2 cellular contexts compared by ENCODE assay signal in the genomic region with DNA sequence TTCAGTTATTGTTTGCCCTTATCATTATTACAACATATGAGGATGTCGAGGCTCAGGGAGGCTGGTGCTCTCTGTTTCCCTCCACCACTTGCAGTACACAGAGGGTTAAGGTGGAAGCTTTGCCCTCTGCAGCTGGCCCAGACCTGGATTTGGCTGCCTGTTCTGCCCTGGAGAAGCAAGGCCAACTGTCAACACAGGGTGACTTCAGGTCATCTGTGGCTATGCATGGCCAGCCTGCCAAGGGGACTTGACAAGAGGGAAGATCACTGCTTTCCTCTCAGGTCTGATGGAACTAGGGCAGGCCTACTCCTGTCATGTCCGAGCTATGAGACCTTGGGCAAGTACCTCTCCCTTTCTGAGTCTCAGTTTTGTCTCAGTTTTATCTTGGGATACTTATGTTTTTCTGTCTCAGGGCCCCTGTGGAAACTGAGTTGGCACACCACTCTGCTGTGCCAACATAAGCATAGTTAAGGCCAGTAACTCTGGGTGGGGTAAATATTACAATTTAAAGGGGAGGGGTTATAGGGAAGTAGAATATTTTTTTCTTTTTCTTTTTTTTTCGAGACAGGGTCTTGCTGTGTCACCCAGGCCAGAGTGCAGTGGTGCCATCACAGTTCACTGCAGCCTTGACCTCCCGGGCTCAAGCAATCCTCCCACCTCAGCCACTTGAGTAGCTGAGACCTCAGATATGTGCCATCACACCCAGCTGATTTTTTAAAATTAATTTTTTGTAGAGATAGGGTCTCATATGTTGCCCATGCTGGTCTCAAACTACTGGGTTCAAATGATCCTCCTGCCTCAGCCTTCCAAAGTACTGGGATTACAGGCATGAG.
TF ChIP-seq lines count a peak whose summit lies in the region.

No MANE protein-coding gene starts in this region.

TF ChIP-seq in K562, 482 proteins besides CTCF, POLR2A, EP300 and RAD21:
- TF ChIP-seq HIVEP1 (CRISPR knock-in tag; IDR thresholded peaks at IDR 0.05) (no peak), GTF2E2 (tag; IDR thresholded peaks at IDR 0.05) (no peak), ELF4 (CRISPR knock-in tag; IDR thresholded peaks at IDR 0.05) (no peak), CXXC5 (CRISPR knock-in tag; IDR thresholded peaks at IDR 0.05) (0 out of 2 replicates have a peak, but pooled peaks have one; percentile 3)

TF ChIP-seq in HepG2, 621 proteins besides CTCF, POLR2A, EP300 and RAD21 (continues in another document):
- TF ChIP-seq ZFX (CRISPR knock-in tag; IDR thresholded peaks at IDR 0.05; ENCODE audit: low read depth), result peak; percentile 64
- TF ChIP-seq JARID2 (CRISPR knock-in tag; IDR thresholded peaks at IDR 0.05; ENCODE audit: insufficient replicate concordance), result no peak
- TF ChIP-seq ZNF746 (CRISPR knock-in tag; IDR thresholded peaks at IDR 0.05), result 0 out of 2 replicates have a peak, but pooled peaks have one; percentile 27
- TF ChIP-seq FOSL2 (CRISPR knock-in tag; IDR thresholded peaks at IDR 0.05), result 0 out of 2 replicates have a peak, but pooled peaks have one; percentile 4
- TF ChIP-seq, protein P1, sequence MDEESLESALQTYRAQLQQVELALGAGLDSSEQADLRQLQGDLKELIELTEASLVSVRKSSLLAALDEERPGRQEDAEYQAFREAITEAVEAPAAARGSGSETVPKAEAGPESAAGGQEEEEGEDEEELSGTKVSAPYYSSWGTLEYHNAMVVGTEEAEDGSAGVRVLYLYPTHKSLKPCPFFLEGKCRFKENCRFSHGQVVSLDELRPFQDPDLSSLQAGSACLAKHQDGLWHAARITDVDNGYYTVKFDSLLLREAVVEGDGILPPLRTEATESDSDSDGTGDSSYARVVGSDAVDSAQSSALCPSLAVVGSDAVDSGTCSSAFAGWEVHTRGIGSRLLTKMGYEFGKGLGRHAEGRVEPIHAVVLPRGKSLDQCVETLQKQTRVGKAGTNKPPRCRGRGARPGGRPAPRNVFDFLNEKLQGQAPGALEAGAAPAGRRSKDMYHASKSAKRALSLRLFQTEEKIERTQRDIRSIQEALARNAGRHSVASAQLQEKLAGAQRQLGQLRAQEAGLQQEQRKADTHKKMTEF (CRISPR knock-in tag; IDR thresholded peaks at IDR 0.05), result no peak
- TF ChIP-seq, protein P2, sequence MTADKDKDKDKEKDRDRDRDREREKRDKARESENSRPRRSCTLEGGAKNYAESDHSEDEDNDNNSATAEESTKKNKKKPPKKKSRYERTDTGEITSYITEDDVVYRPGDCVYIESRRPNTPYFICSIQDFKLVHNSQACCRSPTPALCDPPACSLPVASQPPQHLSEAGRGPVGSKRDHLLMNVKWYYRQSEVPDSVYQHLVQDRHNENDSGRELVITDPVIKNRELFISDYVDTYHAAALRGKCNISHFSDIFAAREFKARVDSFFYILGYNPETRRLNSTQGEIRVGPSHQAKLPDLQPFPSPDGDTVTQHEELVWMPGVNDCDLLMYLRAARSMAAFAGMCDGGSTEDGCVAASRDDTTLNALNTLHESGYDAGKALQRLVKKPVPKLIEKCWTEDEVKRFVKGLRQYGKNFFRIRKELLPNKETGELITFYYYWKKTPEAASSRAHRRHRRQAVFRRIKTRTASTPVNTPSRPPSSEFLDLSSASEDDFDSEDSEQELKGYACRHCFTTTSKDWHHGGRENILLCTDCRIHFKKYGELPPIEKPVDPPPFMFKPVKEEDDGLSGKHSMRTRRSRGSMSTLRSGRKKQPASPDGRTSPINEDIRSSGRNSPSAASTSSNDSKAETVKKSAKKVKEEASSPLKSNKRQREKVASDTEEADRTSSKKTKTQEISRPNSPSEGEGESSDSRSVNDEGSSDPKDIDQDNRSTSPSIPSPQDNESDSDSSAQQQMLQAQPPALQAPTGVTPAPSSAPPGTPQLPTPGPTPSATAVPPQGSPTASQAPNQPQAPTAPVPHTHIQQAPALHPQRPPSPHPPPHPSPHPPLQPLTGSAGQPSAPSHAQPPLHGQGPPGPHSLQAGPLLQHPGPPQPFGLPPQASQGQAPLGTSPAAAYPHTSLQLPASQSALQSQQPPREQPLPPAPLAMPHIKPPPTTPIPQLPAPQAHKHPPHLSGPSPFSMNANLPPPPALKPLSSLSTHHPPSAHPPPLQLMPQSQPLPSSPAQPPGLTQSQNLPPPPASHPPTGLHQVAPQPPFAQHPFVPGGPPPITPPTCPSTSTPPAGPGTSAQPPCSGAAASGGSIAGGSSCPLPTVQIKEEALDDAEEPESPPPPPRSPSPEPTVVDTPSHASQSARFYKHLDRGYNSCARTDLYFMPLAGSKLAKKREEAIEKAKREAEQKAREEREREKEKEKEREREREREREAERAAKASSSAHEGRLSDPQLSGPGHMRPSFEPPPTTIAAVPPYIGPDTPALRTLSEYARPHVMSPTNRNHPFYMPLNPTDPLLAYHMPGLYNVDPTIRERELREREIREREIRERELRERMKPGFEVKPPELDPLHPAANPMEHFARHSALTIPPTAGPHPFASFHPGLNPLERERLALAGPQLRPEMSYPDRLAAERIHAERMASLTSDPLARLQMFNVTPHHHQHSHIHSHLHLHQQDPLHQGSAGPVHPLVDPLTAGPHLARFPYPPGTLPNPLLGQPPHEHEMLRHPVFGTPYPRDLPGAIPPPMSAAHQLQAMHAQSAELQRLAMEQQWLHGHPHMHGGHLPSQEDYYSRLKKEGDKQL (CRISPR knock-in tag; IDR thresholded peaks at IDR 0.05; ENCODE audit: low read depth), result 0 out of 2 replicates have a peak, but pooled peaks have one; percentile 22
- TF ChIP-seq, protein P3, sequence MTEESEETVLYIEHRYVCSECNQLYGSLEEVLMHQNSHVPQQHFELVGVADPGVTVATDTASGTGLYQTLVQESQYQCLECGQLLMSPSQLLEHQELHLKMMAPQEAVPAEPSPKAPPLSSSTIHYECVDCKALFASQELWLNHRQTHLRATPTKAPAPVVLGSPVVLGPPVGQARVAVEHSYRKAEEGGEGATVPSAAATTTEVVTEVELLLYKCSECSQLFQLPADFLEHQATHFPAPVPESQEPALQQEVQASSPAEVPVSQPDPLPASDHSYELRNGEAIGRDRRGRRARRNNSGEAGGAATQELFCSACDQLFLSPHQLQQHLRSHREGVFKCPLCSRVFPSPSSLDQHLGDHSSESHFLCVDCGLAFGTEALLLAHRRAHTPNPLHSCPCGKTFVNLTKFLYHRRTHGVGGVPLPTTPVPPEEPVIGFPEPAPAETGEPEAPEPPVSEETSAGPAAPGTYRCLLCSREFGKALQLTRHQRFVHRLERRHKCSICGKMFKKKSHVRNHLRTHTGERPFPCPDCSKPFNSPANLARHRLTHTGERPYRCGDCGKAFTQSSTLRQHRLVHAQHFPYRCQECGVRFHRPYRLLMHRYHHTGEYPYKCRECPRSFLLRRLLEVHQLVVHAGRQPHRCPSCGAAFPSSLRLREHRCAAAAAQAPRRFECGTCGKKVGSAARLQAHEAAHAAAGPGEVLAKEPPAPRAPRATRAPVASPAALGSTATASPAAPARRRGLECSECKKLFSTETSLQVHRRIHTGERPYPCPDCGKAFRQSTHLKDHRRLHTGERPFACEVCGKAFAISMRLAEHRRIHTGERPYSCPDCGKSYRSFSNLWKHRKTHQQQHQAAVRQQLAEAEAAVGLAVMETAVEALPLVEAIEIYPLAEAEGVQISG (CRISPR knock-in tag; IDR thresholded peaks at IDR 0.05), result peak; percentile 41; the same call in 1 of the 2 replicates
- TF ChIP-seq, protein P4, sequence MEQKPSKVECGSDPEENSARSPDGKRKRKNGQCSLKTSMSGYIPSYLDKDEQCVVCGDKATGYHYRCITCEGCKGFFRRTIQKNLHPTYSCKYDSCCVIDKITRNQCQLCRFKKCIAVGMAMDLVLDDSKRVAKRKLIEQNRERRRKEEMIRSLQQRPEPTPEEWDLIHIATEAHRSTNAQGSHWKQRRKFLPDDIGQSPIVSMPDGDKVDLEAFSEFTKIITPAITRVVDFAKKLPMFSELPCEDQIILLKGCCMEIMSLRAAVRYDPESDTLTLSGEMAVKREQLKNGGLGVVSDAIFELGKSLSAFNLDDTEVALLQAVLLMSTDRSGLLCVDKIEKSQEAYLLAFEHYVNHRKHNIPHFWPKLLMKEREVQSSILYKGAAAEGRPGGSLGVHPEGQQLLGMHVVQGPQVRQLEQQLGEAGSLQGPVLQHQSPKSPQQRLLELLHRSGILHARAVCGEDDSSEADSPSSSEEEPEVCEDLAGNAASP (CRISPR knock-in tag; IDR thresholded peaks at IDR 0.05; ENCODE audit: borderline replicate concordance), result peak; percentile 98
- TF ChIP-seq, protein P5, sequence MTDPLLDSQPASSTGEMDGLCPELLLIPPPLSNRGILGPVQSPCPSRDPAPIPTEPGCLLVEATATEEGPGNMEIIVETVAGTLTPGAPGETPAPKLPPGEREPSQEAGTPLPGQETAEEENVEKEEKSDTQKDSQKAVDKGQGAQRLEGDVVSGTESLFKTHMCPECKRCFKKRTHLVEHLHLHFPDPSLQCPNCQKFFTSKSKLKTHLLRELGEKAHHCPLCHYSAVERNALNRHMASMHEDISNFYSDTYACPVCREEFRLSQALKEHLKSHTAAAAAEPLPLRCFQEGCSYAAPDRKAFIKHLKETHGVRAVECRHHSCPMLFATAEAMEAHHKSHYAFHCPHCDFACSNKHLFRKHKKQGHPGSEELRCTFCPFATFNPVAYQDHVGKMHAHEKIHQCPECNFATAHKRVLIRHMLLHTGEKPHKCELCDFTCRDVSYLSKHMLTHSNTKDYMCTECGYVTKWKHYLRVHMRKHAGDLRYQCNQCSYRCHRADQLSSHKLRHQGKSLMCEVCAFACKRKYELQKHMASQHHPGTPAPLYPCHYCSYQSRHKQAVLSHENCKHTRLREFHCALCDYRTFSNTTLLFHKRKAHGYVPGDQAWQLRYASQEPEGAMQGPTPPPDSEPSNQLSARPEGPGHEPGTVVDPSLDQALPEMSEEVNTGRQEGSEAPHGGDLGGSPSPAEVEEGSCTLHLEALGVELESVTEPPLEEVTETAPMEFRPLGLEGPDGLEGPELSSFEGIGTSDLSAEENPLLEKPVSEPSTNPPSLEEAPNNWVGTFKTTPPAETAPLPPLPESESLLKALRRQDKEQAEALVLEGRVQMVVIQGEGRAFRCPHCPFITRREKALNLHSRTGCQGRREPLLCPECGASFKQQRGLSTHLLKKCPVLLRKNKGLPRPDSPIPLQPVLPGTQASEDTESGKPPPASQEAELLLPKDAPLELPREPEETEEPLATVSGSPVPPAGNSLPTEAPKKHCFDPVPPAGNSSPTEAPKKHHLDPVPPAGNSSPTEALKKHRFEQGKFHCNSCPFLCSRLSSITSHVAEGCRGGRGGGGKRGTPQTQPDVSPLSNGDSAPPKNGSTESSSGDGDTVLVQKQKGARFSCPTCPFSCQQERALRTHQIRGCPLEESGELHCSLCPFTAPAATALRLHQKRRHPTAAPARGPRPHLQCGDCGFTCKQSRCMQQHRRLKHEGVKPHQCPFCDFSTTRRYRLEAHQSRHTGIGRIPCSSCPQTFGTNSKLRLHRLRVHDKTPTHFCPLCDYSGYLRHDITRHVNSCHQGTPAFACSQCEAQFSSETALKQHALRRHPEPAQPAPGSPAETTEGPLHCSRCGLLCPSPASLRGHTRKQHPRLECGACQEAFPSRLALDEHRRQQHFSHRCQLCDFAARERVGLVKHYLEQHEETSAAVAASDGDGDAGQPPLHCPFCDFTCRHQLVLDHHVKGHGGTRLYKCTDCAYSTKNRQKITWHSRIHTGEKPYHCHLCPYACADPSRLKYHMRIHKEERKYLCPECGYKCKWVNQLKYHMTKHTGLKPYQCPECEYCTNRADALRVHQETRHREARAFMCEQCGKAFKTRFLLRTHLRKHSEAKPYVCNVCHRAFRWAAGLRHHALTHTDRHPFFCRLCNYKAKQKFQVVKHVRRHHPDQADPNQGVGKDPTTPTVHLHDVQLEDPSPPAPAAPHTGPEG (CRISPR knock-in tag; IDR thresholded peaks at IDR 0.05), result 0 out of 2 replicates have a peak, but pooled peaks have one; percentile 29
- peak; percentile 70 for TF ChIP-seq SALL1 (CRISPR knock-in tag; IDR thresholded peaks at IDR 0.05)
- TF ChIP-seq, protein P6, sequence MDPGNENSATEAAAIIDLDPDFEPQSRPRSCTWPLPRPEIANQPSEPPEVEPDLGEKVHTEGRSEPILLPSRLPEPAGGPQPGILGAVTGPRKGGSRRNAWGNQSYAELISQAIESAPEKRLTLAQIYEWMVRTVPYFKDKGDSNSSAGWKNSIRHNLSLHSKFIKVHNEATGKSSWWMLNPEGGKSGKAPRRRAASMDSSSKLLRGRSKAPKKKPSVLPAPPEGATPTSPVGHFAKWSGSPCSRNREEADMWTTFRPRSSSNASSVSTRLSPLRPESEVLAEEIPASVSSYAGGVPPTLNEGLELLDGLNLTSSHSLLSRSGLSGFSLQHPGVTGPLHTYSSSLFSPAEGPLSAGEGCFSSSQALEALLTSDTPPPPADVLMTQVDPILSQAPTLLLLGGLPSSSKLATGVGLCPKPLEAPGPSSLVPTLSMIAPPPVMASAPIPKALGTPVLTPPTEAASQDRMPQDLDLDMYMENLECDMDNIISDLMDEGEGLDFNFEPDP (CRISPR knock-in tag; conservative IDR thresholded peaks at IDR 0.05), result no peak
- no peak for TF ChIP-seq TBX2 (CRISPR knock-in tag; IDR thresholded peaks at IDR 0.05; ENCODE audit: borderline replicate concordance)
- TF ChIP-seq ATM (IDR thresholded peaks at IDR 0.05; ENCODE audit: borderline replicate concordance), result no peak
- TF ChIP-seq, protein P7, sequence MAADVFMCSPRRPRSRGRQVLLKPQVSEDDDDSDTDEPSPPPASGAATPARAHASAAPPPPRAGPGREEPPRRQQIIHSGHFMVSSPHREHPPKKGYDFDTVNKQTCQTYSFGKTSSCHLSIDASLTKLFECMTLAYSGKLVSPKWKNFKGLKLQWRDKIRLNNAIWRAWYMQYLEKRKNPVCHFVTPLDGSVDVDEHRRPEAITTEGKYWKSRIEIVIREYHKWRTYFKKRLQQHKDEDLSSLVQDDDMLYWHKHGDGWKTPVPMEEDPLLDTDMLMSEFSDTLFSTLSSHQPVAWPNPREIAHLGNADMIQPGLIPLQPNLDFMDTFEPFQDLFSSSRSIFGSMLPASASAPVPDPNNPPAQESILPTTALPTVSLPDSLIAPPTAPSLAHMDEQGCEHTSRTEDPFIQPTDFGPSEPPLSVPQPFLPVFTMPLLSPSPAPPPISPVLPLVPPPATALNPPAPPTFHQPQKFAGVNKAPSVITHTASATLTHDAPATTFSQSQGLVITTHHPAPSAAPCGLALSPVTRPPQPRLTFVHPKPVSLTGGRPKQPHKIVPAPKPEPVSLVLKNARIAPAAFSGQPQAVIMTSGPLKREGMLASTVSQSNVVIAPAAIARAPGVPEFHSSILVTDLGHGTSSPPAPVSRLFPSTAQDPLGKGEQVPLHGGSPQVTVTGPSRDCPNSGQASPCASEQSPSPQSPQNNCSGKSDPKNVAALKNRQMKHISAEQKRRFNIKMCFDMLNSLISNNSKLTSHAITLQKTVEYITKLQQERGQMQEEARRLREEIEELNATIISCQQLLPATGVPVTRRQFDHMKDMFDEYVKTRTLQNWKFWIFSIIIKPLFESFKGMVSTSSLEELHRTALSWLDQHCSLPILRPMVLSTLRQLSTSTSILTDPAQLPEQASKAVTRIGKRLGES (CRISPR knock-in tag; IDR thresholded peaks at IDR 0.05; ENCODE audit: borderline replicate concordance), result no peak
- peak; percentile 96 for TF ChIP-seq RXRB (CRISPR knock-in tag; IDR thresholded peaks at IDR 0.05; ENCODE audit: borderline replicate concordance)
- TF ChIP-seq, protein P8, sequence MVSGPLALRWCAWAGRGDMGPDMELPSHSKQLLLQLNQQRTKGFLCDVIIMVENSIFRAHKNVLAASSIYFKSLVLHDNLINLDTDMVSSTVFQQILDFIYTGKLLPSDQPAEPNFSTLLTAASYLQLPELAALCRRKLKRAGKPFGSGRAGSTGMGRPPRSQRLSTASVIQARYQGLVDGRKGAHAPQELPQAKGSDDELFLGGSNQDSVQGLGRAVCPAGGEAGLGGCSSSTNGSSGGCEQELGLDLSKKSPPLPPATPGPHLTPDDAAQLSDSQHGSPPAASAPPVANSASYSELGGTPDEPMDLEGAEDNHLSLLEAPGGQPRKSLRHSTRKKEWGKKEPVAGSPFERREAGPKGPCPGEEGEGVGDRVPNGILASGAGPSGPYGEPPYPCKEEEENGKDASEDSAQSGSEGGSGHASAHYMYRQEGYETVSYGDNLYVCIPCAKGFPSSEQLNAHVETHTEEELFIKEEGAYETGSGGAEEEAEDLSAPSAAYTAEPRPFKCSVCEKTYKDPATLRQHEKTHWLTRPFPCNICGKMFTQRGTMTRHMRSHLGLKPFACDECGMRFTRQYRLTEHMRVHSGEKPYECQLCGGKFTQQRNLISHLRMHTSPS (CRISPR knock-in tag; IDR thresholded peaks at IDR 0.05; ENCODE audit: low read depth), result peak; percentile 89
- peak; percentile 40; the same call in 1 of the 2 replicates for TF ChIP-seq YEATS4 (CRISPR knock-in tag; IDR thresholded peaks at IDR 0.05; ENCODE audit: borderline replicate concordance)
